ENCODE assay signal across 26 cellular contexts in genomic region chr4:13201241-13201640, GRCh38.
"Had no signal": no experiment of that assay in that cellular context is flagged by ENCODE, and none has a peak within 500 bp of the region (broad histone marks: within the 10 kb centered on the region; RNA-seq: fewer than 3 reads in every experiment).

No MANE protein-coding gene starts in this region.

- H3K4me1 ChIP-seq: left lung, lower lobe of right lung, neural progenitor cell, parathyroid adenoma, psoas muscle, right atrium auricular region, right lobe of liver, stomach, testis, thyroid gland, transverse colon, upper lobe of left lung, vagina had no signal

- DNase-seq: kidney glomerular epithelial cell; left colon; left lung; lower lobe of right lung; mammary epithelial cell; mesendoderm; naive B cell; natural killer cell; nephron progenitor cell; occipital lobe; psoas muscle; right lobe of liver; stimulated activated CD4-positive, alpha-beta T cell treated with anti-CD3 and anti-CD28 coated beads, Interleukin-4, amount 100 ng/mL, for 24 hours; stimulated activated naive CD4-positive, alpha-beta T cell; stomach; testis; thyroid gland; transverse colon; upper lobe of left lung had no signal

- H3K9me3 ChIP-seq: lower lobe of right lung, neutrophil, psoas muscle, right atrium auricular region, right lobe of liver, stomach, testis, thyroid gland, transverse colon, upper lobe of left lung, vagina had no signal

- H3K4me3 ChIP-seq: hepatocyte, left lung, lower lobe of right lung, neural progenitor cell, psoas muscle, right atrium auricular region, right lobe of liver, smooth muscle cell, stomach, testis, thyroid gland, transverse colon, upper lobe of left lung, vagina had no signal

- H3K36me3 ChIP-seq: left lung, lower lobe of right lung, neural progenitor cell, neutrophil, right atrium auricular region, right lobe of liver, stomach, thyroid gland, transverse colon, upper lobe of left lung, vagina had no signal

- H3K27ac ChIP-seq: hepatocyte, left lung, lower lobe of right lung, neural progenitor cell, neutrophil, parathyroid adenoma, psoas muscle, right atrium auricular region, right lobe of liver, stomach, testis, thyroid gland, transverse colon, upper lobe of left lung, vagina had no signal

- H3K27me3 ChIP-seq: hepatocyte, left lung, neural progenitor cell, neutrophil, right atrium auricular region, right lobe of liver, stomach, testis, thyroid gland, transverse colon, upper lobe of left lung, vagina had no signal
